8 cellular contexts compared by ENCODE assay signal in genomic region chr17:38752119-38752929, GRCh38. TPM values are rescaled to one million over a fixed set of nuclear protein-coding genes. Genes with fewer than 3 reads are reported as not detected.
DNase-seq lines count a peak whose midpoint lies in the region; ATAC-seq and TF ChIP-seq lines count a peak whose summit lies in the region.

TSS of gene PSMB3 (plus strand) at chr17:38752741. CDS start at chr17:38752827, 86 bp downstream.

- H3K36me3 ChIP-seq in esophagus (ENCODE audit: control insufficient read depth in 2 of 2, insufficient read depth in 2 of 2, low read length in 1 of 2) (peaks cover 3% of the 10 kb centered on the region in 2 donors), mucosa of stomach (ENCODE audit: control insufficient read depth, insufficient read depth, low read length) (peaks cover 5% of the 10 kb centered on the region)

- peak within 1 kb of the TSS; percentile 92 for H3K9ac ChIP-seq in mucosa of stomach (ENCODE audit: low read length)

- peak within 1 kb of the TSS; percentile 89 to 94 for H3K27ac ChIP-seq in esophagus (ENCODE audit: low read depth in 2 of 2, low read length in 1 of 2)

- ATAC-seq in GM21737 (IDR thresholded peaks at IDR 0.05; ENCODE audit: unreplicated experiment) = peak; percentile 64

- H3K27ac Mint-ChIP-seq in activated T-cell treated with anti-CD3 and anti-CD28 coated beads, Interleukin-2, amount 50 U/mL, for 24 hours = peak within 1 kb of the TSS; percentile 99

- no peaks in the 10 kb centered on the region for H3K27me3 ChIP-seq in esophagus (ENCODE audit: control insufficient read depth in 1 of 2, insufficient read depth in 2 of 2, low read length in 2 of 2)
- H3K27me3 ChIP-seq in mucosa of stomach (ENCODE audit: control insufficient read depth, insufficient read depth, low read length) = no peaks in the 10 kb centered on the region

- peaks cover 57% of the 10 kb centered on the region for H3K4me1 Mint-ChIP-seq in activated T-cell treated with anti-CD3 and anti-CD28 coated beads, Interleukin-2, amount 50 U/mL, for 24 hours (ENCODE audit: low read depth)

- peaks cover 34% of the 10 kb centered on the region for H3K27me3 Mint-ChIP-seq in activated T-cell treated with anti-CD3 and anti-CD28 coated beads, Interleukin-2, amount 50 U/mL, for 24 hours

- WGBS in esophagus, 2 donors = 0% methylated on average over 46 of the region's 46 CpGs

- DNase-seq in DMS53 treated with DMSO at 0.1 percent for 48 hours (lab: John Stamatoyannopoulos, UW; ENCODE audit: unreplicated experiment) (peak; percentile 98), KG1 (lab: John Stamatoyannopoulos, UW) (peak; percentile 97)
- DNase-seq in activated T-cell treated with anti-CD3 and anti-CD28 coated beads, Interleukin-2, amount 50 U/mL, for 24 hours = peak; percentile 95
- peak; percentile 97 for DNase-seq in stimulated activated CD8-positive, alpha-beta memory T cell treated with anti-CD3 and anti-CD28 coated beads, Interleukin-4, amount 100 ng/mL, for 48 hours

- no peaks in the 10 kb centered on the region for H3K9me3 Mint-ChIP-seq in activated T-cell treated with anti-CD3 and anti-CD28 coated beads, Interleukin-2, amount 50 U/mL, for 24 hours

- H3K4me3 Mint-ChIP-seq in activated T-cell treated with anti-CD3 and anti-CD28 coated beads, Interleukin-2, amount 50 U/mL, for 24 hours = peak within 1 kb of the TSS; percentile 93

- no peaks in the 10 kb centered on the region for H3K9me3 ChIP-seq in esophagus (ENCODE audit: control insufficient read depth in 2 of 2, insufficient read depth in 1 of 2, low read depth in 1 of 2, low read length in 1 of 2)
- H3K9me3 ChIP-seq in mucosa of stomach (ENCODE audit: control insufficient read depth, low read length) = no peaks in the 10 kb centered on the region

- peaks cover 52% of the 10 kb centered on the region for H3K36me3 Mint-ChIP-seq in activated T-cell treated with anti-CD3 and anti-CD28 coated beads, Interleukin-2, amount 50 U/mL, for 24 hours (ENCODE audit: low read depth)

- H3K4me3 ChIP-seq in esophagus (ENCODE audit: low read depth in 1 of 2, low read length in 2 of 2) (peak within 1 kb of the TSS; percentile 88 to 89), mucosa of stomach (ENCODE audit: low read length) (peak within 1 kb of the TSS; percentile 81)

- H3K4me1 ChIP-seq in esophagus (ENCODE audit: control insufficient read depth in 2 of 2, insufficient read depth in 2 of 2, low read length in 1 of 2) (peaks cover 0 to 5% of the 10 kb centered on the region in 2 donors), mucosa of stomach (ENCODE audit: control insufficient read depth, insufficient read depth, low read length) (peaks cover 17% of the 10 kb centered on the region)

TF ChIP-seq in PFSK-1, 5 proteins besides CTCF, POLR2A, EP300 and RAD21:
- TF ChIP-seq FOXP2 (optimal IDR thresholded peaks at IDR 0.05; ENCODE audit: borderline replicate concordance, extremely low read depth, extremely low read length, insufficient read depth) = peak; percentile 71
- TF ChIP-seq TAF1 (IDR thresholded peaks at IDR 0.05; ENCODE audit: borderline replicate concordance, insufficient read depth, low read length) = peak; percentile 82; the same call in 1 of the 2 replicates
- TF ChIP-seq SIN3A (IDR thresholded peaks at IDR 0.05; ENCODE audit: borderline replicate concordance, insufficient read depth, low read length) = peak; percentile 71; the same call in 1 of the 2 replicates
- peak; percentile 25 to 50; a peak in 1 of 4 replicates for TF ChIP-seq REST (IDR thresholded peaks at IDR 0.05; ENCODE audit: insufficient read depth in 1 of 2, low read depth in 2 of 2, low read length in 2 of 2)
- TF ChIP-seq POLR2AphosphoS5 (IDR thresholded peaks at IDR 0.05; ENCODE audit: low read depth, low read length) = peak; percentile 77

RNA-seq across cellular contexts. Expression of gene PSMB3, which starts in this region (rescaled TPM):
- polyA plus RNA-seq in PFSK-1 (2012; ENCODE audit: insufficient read length, low read depth) = 327 TPM
- polyA plus RNA-seq in esophagus = 100 to 1,000 TPM; 198 to 204 TPM

Comparison
In these comparisons a context has a peak if more than half of its experiments do, and no peak if none do; other contexts are left out.
1. Peak in every context shown above with its lines: DNase-seq, ATAC-seq, H3K4me3 ChIP-seq and H3K27ac ChIP-seq.